ENCODE assay signal across 27 cellular contexts in the genomic region with DNA sequence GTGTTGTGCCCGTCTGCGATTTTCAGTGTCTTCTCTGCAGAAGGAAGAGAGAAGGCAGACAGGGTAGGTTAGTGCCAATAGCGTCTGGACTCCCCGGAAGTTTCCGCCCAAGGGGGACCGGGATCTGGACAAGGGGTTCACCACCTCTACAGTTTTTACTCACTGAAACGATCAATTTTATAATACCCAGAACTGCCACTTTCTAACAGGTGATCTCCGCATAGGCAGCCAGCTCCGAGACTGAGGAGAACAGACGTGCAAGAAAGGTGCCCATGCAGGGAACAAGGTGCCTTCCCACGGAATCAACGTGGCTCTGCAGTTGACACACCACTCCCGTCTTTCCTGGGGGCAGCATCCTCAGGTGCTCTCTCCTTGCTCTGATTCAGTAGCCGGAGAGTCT.
"Had no signal": no experiment of that assay in that cellular context is flagged by ENCODE, and none has a peak within 500 bp of the region (broad histone marks: within the 10 kb centered on the region; RNA-seq: fewer than 3 reads in every experiment).

No MANE protein-coding gene starts in this region.

- H3K27me3 Mint-ChIP-seq: stimulated activated naive B cell treated with anti-CD40 and anti-IgM and Interleukin-4, amounts not matched to agents 10 μg/mL and 1 μg/mL and 100 μg/mL, for 72 hours; stimulated activated naive CD8-positive, alpha-beta T cell treated with anti-CD3 and anti-CD28 coated beads, Interleukin-15, Interleukin-2, amounts not matched to agents 100 ng/mL and 50 ng/mL, for 24 hours had no signal

- H3K4me1 Mint-ChIP-seq: natural killer cell; nephron; neural progenitor cell; stimulated activated effector memory CD8-positive, alpha-beta T cell treated with anti-CD3 and anti-CD28 coated beads, Interleukin-12 subunit alpha, Interleukin-12 subunit beta, amount 100 ng/mL, for 72 hours; stimulated activated naive B cell treated with anti-CD40 and anti-IgM and Interleukin-4, amounts not matched to agents 10 μg/mL and 1 μg/mL and 100 μg/mL, for 72 hours had no signal

- H3K27ac ChIP-seq: neural progenitor cell, neutrophil, pancreas, psoas muscle, right atrium auricular region, right lobe of liver, sigmoid colon, stomach, thoracic aorta, thyroid gland, tibial nerve, upper lobe of left lung, vagina had no signal

- H3K36me3 Mint-ChIP-seq: naive thymus-derived CD4-positive, alpha-beta T cell; natural killer cell; neural progenitor cell; stimulated activated effector memory CD8-positive, alpha-beta T cell treated with anti-CD3 and anti-CD28 coated beads, Interleukin-12 subunit alpha, Interleukin-12 subunit beta, amount 100 ng/mL, for 72 hours; stimulated activated naive B cell treated with anti-CD40 and anti-IgM and Interleukin-4, amounts not matched to agents 10 μg/mL and 1 μg/mL and 100 μg/mL, for 72 hours had no signal

- ATAC-seq: naive thymus-derived CD4-positive, alpha-beta T cell; natural killer cell; pancreas; psoas muscle; right lobe of liver; stimulated activated effector memory CD8-positive, alpha-beta T cell treated with anti-CD3 and anti-CD28 coated beads, Interleukin-12 subunit alpha, Interleukin-12 subunit beta, amount 100 ng/mL, for 72 hours; stimulated activated naive B cell treated with anti-CD40 and anti-IgM and Interleukin-4, amounts not matched to agents 10 μg/mL and 1 μg/mL and 100 μg/mL, for 72 hours had no signal

- H3K27me3 ChIP-seq: neural progenitor cell, neutrophil, pancreas, right atrium auricular region, right lobe of liver, sigmoid colon, thyroid gland, tibial nerve, upper lobe of left lung, vagina had no signal

- DNase-seq: naive thymus-derived CD4-positive, alpha-beta T cell; natural killer cell; nucleus accumbens; pancreas; psoas muscle; right lobe of liver; sigmoid colon; small intestine; stimulated activated CD4-positive, alpha-beta T cell treated with anti-CD3 and anti-CD28 coated beads, Interleukin-15, amount 100 ng/mL, for 24 hours; stimulated activated CD4-positive, alpha-beta T cell treated with anti-CD3 and anti-CD28 coated beads, Interleukin-2, amount 100 ng/mL, for 24 hours; stimulated activated CD4-positive, alpha-beta T cell treated with anti-CD3 and anti-CD28 coated beads, Interleukin-2, amount 100 ng/mL, for 48 hours; stimulated activated CD4-positive, alpha-beta T cell treated with anti-CD3 and anti-CD28 coated beads, Interleukin-4, amount 100 ng/mL, for 24 hours; stimulated activated naive B cell treated with anti-CD40 and anti-IgM and Interleukin-4, amounts not matched to agents 10 μg/mL and 1 μg/mL and 100 μg/mL, for 72 hours; stimulated activated naive CD4-positive, alpha-beta T cell treated with Interleukin-2 at 50 U/mL for 16 hours; stomach; thyroid gland; trophoblast cell; upper lobe of left lung had no signal

- H3K4me3 Mint-ChIP-seq: naive thymus-derived CD4-positive, alpha-beta T cell; natural killer cell; nephron; neural progenitor cell; stimulated activated effector memory CD8-positive, alpha-beta T cell treated with anti-CD3 and anti-CD28 coated beads, Interleukin-12 subunit alpha, Interleukin-12 subunit beta, amount 100 ng/mL, for 72 hours; stimulated activated naive B cell treated with anti-CD40 and anti-IgM and Interleukin-4, amounts not matched to agents 10 μg/mL and 1 μg/mL and 100 μg/mL, for 72 hours; stimulated activated naive CD8-positive, alpha-beta T cell treated with anti-CD3 and anti-CD28 coated beads, Interleukin-15, Interleukin-2, amounts not matched to agents 100 ng/mL and 50 ng/mL, for 24 hours had no signal

- H3K4me1 ChIP-seq: pancreas, psoas muscle, right atrium auricular region, right lobe of liver, sigmoid colon, stomach, thyroid gland, upper lobe of left lung, vagina had no signal

- H3K4me2 ChIP-seq: neural progenitor cell had no signal

- H3K27ac Mint-ChIP-seq: naive thymus-derived CD4-positive, alpha-beta T cell; natural killer cell; nephron; neural progenitor cell; stimulated activated effector memory CD8-positive, alpha-beta T cell treated with anti-CD3 and anti-CD28 coated beads, Interleukin-12 subunit alpha, Interleukin-12 subunit beta, amount 100 ng/mL, for 72 hours; stimulated activated naive B cell treated with anti-CD40 and anti-IgM and Interleukin-4, amounts not matched to agents 10 μg/mL and 1 μg/mL and 100 μg/mL, for 72 hours; stimulated activated naive CD8-positive, alpha-beta T cell treated with anti-CD3 and anti-CD28 coated beads, Interleukin-15, Interleukin-2, amounts not matched to agents 100 ng/mL and 50 ng/mL, for 24 hours had no signal

- H3K36me3 ChIP-seq: neural progenitor cell, neutrophil, pancreas, right atrium auricular region, right lobe of liver, sigmoid colon, stomach, thoracic aorta, thyroid gland, tibial nerve, upper lobe of left lung, vagina had no signal

- H3K4me3 ChIP-seq: neural progenitor cell, pancreas, psoas muscle, right atrium auricular region, right lobe of liver, sigmoid colon, stomach, thoracic aorta, thyroid gland, tibial nerve, upper lobe of left lung, vagina had no signal

- H3K9me3 ChIP-seq: neutrophil, pancreas, psoas muscle, right atrium auricular region, right lobe of liver, thoracic aorta, thyroid gland, tibial nerve, upper lobe of left lung, vagina had no signal

- H2AFZ ChIP-seq: neural progenitor cell had no signal

- H3K9me3 Mint-ChIP-seq: naive thymus-derived CD4-positive, alpha-beta T cell; natural killer cell; stimulated activated effector memory CD8-positive, alpha-beta T cell treated with anti-CD3 and anti-CD28 coated beads, Interleukin-12 subunit alpha, Interleukin-12 subunit beta, amount 100 ng/mL, for 72 hours; stimulated activated naive B cell treated with anti-CD40 and anti-IgM and Interleukin-4, amounts not matched to agents 10 μg/mL and 1 μg/mL and 100 μg/mL, for 72 hours; stimulated activated naive CD8-positive, alpha-beta T cell treated with anti-CD3 and anti-CD28 coated beads, Interleukin-15, Interleukin-2, amounts not matched to agents 100 ng/mL and 50 ng/mL, for 24 hours had no signal
